Comparison of ENCODE assay signal across 18 cellular contexts in the genomic region with DNA sequence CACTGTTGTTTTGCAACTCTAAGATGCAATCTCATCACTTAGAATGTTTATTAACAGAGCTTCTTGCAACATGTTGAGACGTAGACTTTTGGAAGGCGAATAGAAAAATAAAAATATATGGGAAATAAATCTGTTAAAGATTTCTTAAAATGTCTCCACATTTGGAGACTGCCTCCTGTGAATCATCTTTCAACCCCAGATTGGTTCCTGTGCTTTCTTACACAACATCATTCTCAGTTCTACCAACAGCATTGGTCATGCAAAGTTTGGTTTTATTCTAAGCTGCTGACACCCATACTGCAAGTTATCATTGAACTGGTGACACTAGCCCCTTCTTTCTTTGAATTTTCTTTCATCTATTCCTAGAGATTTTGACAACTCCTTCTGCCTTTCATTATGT. TPM values are rescaled to one million over a fixed set of nuclear protein-coding genes. Genes with fewer than 3 reads are reported as not detected.
DNase-seq lines count a peak whose midpoint lies in the region; ATAC-seq and TF ChIP-seq lines count a peak whose summit lies in the region.
"Had no signal": no experiment of that assay in that cellular context is flagged by ENCODE, and none has a peak within 500 bp of the region (broad histone marks: within the 10 kb centered on the region; RNA-seq: fewer than 3 reads in every experiment).

No MANE protein-coding gene starts in this region.

- H4K20me1 ChIP-seq in GM23248 (ENCODE audit: insufficient read depth) = no peaks in the 10 kb centered on the region

- no peak overlapping the region for H3K27ac ChIP-seq in GM23248
- no peak overlapping the region for H3K27ac ChIP-seq in psoas muscle
- H3K27ac ChIP-seq: 22Rv1 had no signal

- CTCF ChIA-PET in activated CD4-positive, alpha-beta memory T cell treated with anti-CD3 and anti-CD28 coated beads for 36 hours (lab: Charles Lee) = interaction anchor here (0.6 to 1.7 kb wide), 4 partner anchors 13 to 155 kb away, joined by 3 to 5 read pairs (median 4); no protein-coding TSS in a partner anchor

- peaks cover 50% of the 10 kb centered on the region for H3K27me3 Mint-ChIP-seq in activated CD4-positive, alpha-beta memory T cell treated with anti-CD3 and anti-CD28 coated beads for 36 hours

- H3K9me3 ChIP-seq in GM23248 (ENCODE audit: low read depth) (no peaks in the 10 kb centered on the region), psoas muscle (no peaks in the 10 kb centered on the region)
- H3K9me3 ChIP-seq: BE2C, Caco-2 had no signal

- no peaks in the 10 kb centered on the region for H3K9me2 ChIP-seq in GM23248 (ENCODE audit: insufficient read depth)

- intact Hi-C loops in activated CD4-positive, alpha-beta memory T cell treated with anti-CD3 and anti-CD28 coated beads for 36 hours (cut with micrococcal nuclease) = no loop called here
- intact Hi-C loops in psoas muscle (cut with DNase I) = no loop called here

- ATAC-seq in psoas muscle = no peak

- no peak overlapping the region for H3K4me2 ChIP-seq in GM23248 (ENCODE audit: unreplicated experiment)

- H2AFZ ChIP-seq in GM23248 = no peak overlapping the region

- H3K4me1 Mint-ChIP-seq in activated CD4-positive, alpha-beta memory T cell treated with anti-CD3 and anti-CD28 coated beads for 36 hours (ENCODE audit: low read depth) = no peaks in the 10 kb centered on the region

- H3K27me3 ChIP-seq in GM23248 (replicated peaks; ENCODE audit: insufficient read depth) (no peaks in the 10 kb centered on the region), psoas muscle (ENCODE audit: insufficient read depth in 3 of 3, low read length in 2 of 3) (peaks cover 0 to 12% (median 0%) of the 10 kb centered on the region in 3 donors)

- H3K4me1 ChIP-seq in GM23248 (ENCODE audit: insufficient read depth) = no peaks in the 10 kb centered on the region
- no peaks in the 10 kb centered on the region for H3K4me1 ChIP-seq in psoas muscle
- H3K4me1 ChIP-seq: BE2C, Caco-2 had no signal

- peaks cover 13% of the 10 kb centered on the region for H3F3A ChIP-seq in GM23248 (ENCODE audit: insufficient read depth)

- H3K4me3 ChIP-seq in GM23248 (no peak overlapping the region), fibroblast of mammary gland (ENCODE audit: control insufficient read depth, low read depth, low read length) (no peak overlapping the region), psoas muscle (no peak overlapping the region)

- no peaks in the 10 kb centered on the region for H3K79me2 ChIP-seq in GM23248 (ENCODE audit: insufficient read depth)

- TF ChIP-seq CTCF in fibroblast of mammary gland (conservative IDR thresholded peaks at IDR 0.05; ENCODE audit: control insufficient read depth, insufficient read depth, low read depth, low read length) = no peak
- no peak for TF ChIP-seq CTCF in psoas muscle (IDR thresholded peaks at IDR 0.05)

- WGBS in GM23248 (ENCODE audit: low coverage in 1 of 2, low lambda C conversion rate in 2 of 2, missing lambda C conversion rate in 2 of 2), 2 experiments = 57 to 73% methylated on average over 2 of the region's 2 CpGs
- WGBS in psoas muscle, 3 donors = 81 to 100% (median 95%) methylated on average over 2 of the region's 2 CpGs

- peak; percentile 13 for DNase-seq in AG08395 (ENCODE audit: low spot score)
- DNase-seq in GM23248 = peak; percentile 56
- peak; percentile 66 for DNase-seq in MV-4-11 (lab: John Stamatoyannopoulos, UW)
- DNase-seq in fibroblast of mammary gland (ENCODE audit: low read depth) = peak; percentile 29
- DNase-seq in T-helper 9 cell = no peak
- DNase-seq in nucleus accumbens (lab: John Stamatoyannopoulos, UW) = no peak
- no peak for DNase-seq in activated CD4-positive, alpha-beta memory T cell treated with anti-CD3 and anti-CD28 coated beads for 36 hours
- no peak for DNase-seq in psoas muscle
- DNase-seq: BE2C; C1 segment of cervical spinal cord; Caco-2; CD4-positive, alpha-beta T cell; GOT3; H9; IMR-90 had no signal

- H3K9ac ChIP-seq in GM23248 = no peak overlapping the region

- no peak overlapping the region for H3K4me3 Mint-ChIP-seq in activated CD4-positive, alpha-beta memory T cell treated with anti-CD3 and anti-CD28 coated beads for 36 hours
- H3K4me3 Mint-ChIP-seq: CD4-positive, alpha-beta T cell; H9 had no signal

- no peaks in the 10 kb centered on the region for H3K36me3 Mint-ChIP-seq in activated CD4-positive, alpha-beta memory T cell treated with anti-CD3 and anti-CD28 coated beads for 36 hours

- H3K27ac Mint-ChIP-seq in activated CD4-positive, alpha-beta memory T cell treated with anti-CD3 and anti-CD28 coated beads for 36 hours = no peak overlapping the region
- H3K27ac Mint-ChIP-seq: CD4-positive, alpha-beta T cell; H9 had no signal

- POLR2A ChIA-PET in activated CD4-positive, alpha-beta memory T cell treated with anti-CD3 and anti-CD28 coated beads for 36 hours (lab: Charles Lee) = no interaction called here

- no peaks in the 10 kb centered on the region for H3K9me3 Mint-ChIP-seq in activated CD4-positive, alpha-beta memory T cell treated with anti-CD3 and anti-CD28 coated beads for 36 hours
- H3K9me3 Mint-ChIP-seq: CD4-positive, alpha-beta T cell; H9 had no signal

- no peaks in the 10 kb centered on the region for H3K36me3 ChIP-seq in GM23248 (ENCODE audit: low read depth)
- no peaks in the 10 kb centered on the region for H3K36me3 ChIP-seq in psoas muscle (ENCODE audit: insufficient read depth in 1 of 2, low read depth in 1 of 2)
- H3K36me3 ChIP-seq: BE2C had no signal

- in situ Hi-C loops in GM23248 (cut with MboI) = no loop called here

RNA-seq across cellular contexts. Expression of a gene that starts 1.6 kb away (rescaled TPM):
- total RNA-seq in GM23248 (2014; rRNA removed; shearing (Covaris generic)) = not detected in 2 replicates
- polyA plus RNA-seq in GM23248 (2016; fragmentation: Nextera tagmentation; extraction: Ambion mirVana) = not detected in 2 replicates
- total RNA-seq in activated CD4-positive, alpha-beta memory T cell treated with anti-CD3 and anti-CD28 coated beads for 36 hours = not detected
- total RNA-seq in psoas muscle = not detected
- not detected for polyA plus RNA-seq in psoas muscle
- total RNA-seq: A673; Caco-2; CD4-positive, alpha-beta T cell; H9; IMR-90 had no signal
- polyA plus RNA-seq: AG04450, IMR-90 had no signal

RNA-seq across cellular contexts. Expression of a gene that starts 22.0 kb away (rescaled TPM):
- not detected in 2 replicates for total RNA-seq in GM23248 (2014; rRNA removed; shearing (Covaris generic))
- not detected in 2 replicates for polyA plus RNA-seq in GM23248 (2016; fragmentation: Nextera tagmentation; extraction: Ambion mirVana)
- total RNA-seq in activated CD4-positive, alpha-beta memory T cell treated with anti-CD3 and anti-CD28 coated beads for 36 hours = not detected
- not detected for total RNA-seq in psoas muscle
- not detected for polyA plus RNA-seq in psoas muscle
- total RNA-seq: CD4-positive, alpha-beta T cell; H9; IMR-90 had no signal
- polyA plus RNA-seq: AG04450, IMR-90 had no signal

Comparison
In these comparisons a context has a peak if more than half of its experiments do, and no peak if none do; other contexts are left out.
1. DNase-seq: peak in AG08395 (single experiment), GM23248 (single experiment), MV-4-11 (single experiment) and fibroblast of mammary gland (single experiment); none in T-helper 9 cell (single experiment), nucleus accumbens (0 of 56), activated CD4-positive, alpha-beta memory T cell treated with anti-CD3 and anti-CD28 coated beads for 36 hours (single experiment) and psoas muscle (0 of 2).